In the genomic region with DNA sequence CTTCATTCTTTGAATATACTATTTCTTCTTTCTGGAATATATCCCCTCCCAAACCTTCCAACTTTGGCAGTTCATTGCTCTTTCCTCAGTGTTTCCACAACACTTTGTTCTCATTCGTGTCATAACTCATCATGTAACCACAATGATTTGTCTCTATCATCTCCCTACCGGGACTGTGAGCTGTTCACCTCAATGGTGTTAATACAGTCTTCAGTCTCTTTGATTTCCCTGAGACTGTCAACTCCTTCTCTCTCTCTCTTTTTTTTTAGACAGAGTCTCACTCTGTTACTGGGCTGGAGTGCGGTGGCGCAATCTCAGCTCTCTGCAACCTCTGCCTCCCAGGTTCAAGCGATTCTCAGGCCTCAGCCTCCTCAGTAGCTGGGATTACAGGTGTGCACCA, we compare ENCODE assay signal across 8 cellular contexts. TPM values are rescaled to one million over a fixed set of nuclear protein-coding genes. Genes with fewer than 3 reads are reported as not detected.
"Had no signal": no experiment of that assay in that cellular context is flagged by ENCODE, and none has a peak within 500 bp of the region (broad histone marks: within the 10 kb centered on the region; RNA-seq: fewer than 3 reads in every experiment).

No MANE protein-coding gene starts in this region.

- ATAC-seq: GM23338, K562 had no signal

- DNase-seq: H9, HCEC 1CT had no signal

- H3K27ac Mint-ChIP-seq: GM23338, H9, IgD-negative memory B cell had no signal

- H3K9me3 Mint-ChIP-seq: GM23338 had no signal

- H3K4me2 ChIP-seq: GM23338 had no signal

- H3K4me3 ChIP-seq: GM23338, K562 had no signal

- H3K4me3 Mint-ChIP-seq: GM23338, H9, IgD-negative memory B cell had no signal

- FAIRE-seq: H1, H54, HTR-8/SVneo, K562 had no signal

- H2AFZ ChIP-seq: GM23338 had no signal

RNA-seq across cellular contexts. Expression of a gene that starts 52.1 kb away (rescaled TPM):
- polyA plus RNA-seq: IgD-negative memory B cell had no signal
